ENCODE assay signal across 19 cellular contexts in genomic region chr2:73239776-73240175, GRCh38. TPM values are rescaled to one million over a fixed set of nuclear protein-coding genes. Genes with fewer than 3 reads are reported as not detected.
DNase-seq lines count a peak whose midpoint lies in the region; FAIRE-seq and TF ChIP-seq lines count a peak whose summit lies in the region.
"Had no signal": no experiment of that assay in that cellular context is flagged by ENCODE, and none has a peak within 500 bp of the region (broad histone marks: within the 10 kb centered on the region; RNA-seq: fewer than 3 reads in every experiment).

No MANE protein-coding gene starts in this region.

- H3K9me2 ChIP-seq in Loucy (replicated peaks; ENCODE audit: low read depth, low read length) = no peaks in the 10 kb centered on the region
- no peaks in the 10 kb centered on the region for H3K9me2 ChIP-seq in Karpas-422 (replicated peaks; ENCODE audit: insufficient read depth, low read length)

- H3K9me3 ChIP-seq in Loucy (ENCODE audit: insufficient read depth, low read depth, low read length) (no peaks in the 10 kb centered on the region), Karpas-422 (ENCODE audit: low read length) (no peaks in the 10 kb centered on the region)
- H3K9me3 ChIP-seq: BLaER1 treated with 17β-estradiol and CSF1 and Interleukin-3, amounts not matched to agents 10 nM and 100 nM; heart left ventricle; testis had no signal

- no peak for FAIRE-seq in bronchial epithelial cell (lab: Jason Lieb, UNC)
- FAIRE-seq: H1, keratinocyte, RCC 7860 had no signal

- no peaks in the 10 kb centered on the region for H3F3A ChIP-seq in Loucy (ENCODE audit: low read depth)

- no peak overlapping the region for H3K27ac ChIP-seq in Karpas-422 (ENCODE audit: low read length)
- H3K27ac ChIP-seq: BLaER1 treated with 17β-estradiol and CSF1 and Interleukin-3, amounts not matched to agents 10 nM and 100 nM; heart left ventricle; testis had no signal

- TF ChIP-seq CTCF in Loucy (conservative IDR thresholded peaks at IDR 0.05; ENCODE audit: low read length) = no peak
- no peak for TF ChIP-seq CTCF in bronchial epithelial cell (IDR thresholded peaks at IDR 0.05; ENCODE audit: insufficient read depth, low read length, severe bottlenecking)

- DNase-seq in EL = peak; percentile 74
- peak; percentile 25 for DNase-seq in bronchial epithelial cell (ENCODE audit: low read depth)
- peak; percentile 73 for DNase-seq in non-pigmented ciliary epithelial cell (ENCODE audit: low read depth)
- no peak for DNase-seq in dedifferentiated amniotic fluid mesenchymal stem cell (ENCODE audit: extremely low spot score)
- no peak for DNase-seq in GM03348 (ENCODE audit: low spot score)
- DNase-seq in Karpas-422 = no peak
- DNase-seq: DMS153, heart left ventricle, mesendoderm, NCI-H2081 treated with DMSO at 0.1 percent for 48 hours, NCI-H69, testis had no signal

- peak overlapping the region; percentile 98 for H3K4me2 ChIP-seq in Loucy (ENCODE audit: low read depth, low read length, poor library complexity, severe bottlenecking)
- H3K4me2 ChIP-seq in Karpas-422 (ENCODE audit: low read depth, low read length, poor library complexity, severe bottlenecking) = no peak overlapping the region
- H3K4me2 ChIP-seq: BLaER1 treated with 17β-estradiol and CSF1 and Interleukin-3, amounts not matched to agents 10 nM and 100 nM had no signal

- H3K4me3 ChIP-seq in Loucy (ENCODE audit: low read length, poor library complexity, severe bottlenecking) (peak overlapping the region; percentile 99), bronchial epithelial cell (ENCODE audit: low read depth, low read length) (no peak overlapping the region), Karpas-422 (ENCODE audit: low read length) (no peak overlapping the region)
- H3K4me3 ChIP-seq: BLaER1 treated with 17β-estradiol and CSF1 and Interleukin-3, amounts not matched to agents 10 nM and 100 nM; heart left ventricle; testis had no signal

- H3K36me3 ChIP-seq in Loucy (ENCODE audit: insufficient read depth, low read length) = peaks cover 49% of the 10 kb centered on the region; the same call in 1 of the 2 replicates
- peaks cover 8% of the 10 kb centered on the region for H3K36me3 ChIP-seq in bronchial epithelial cell (ENCODE audit: control insufficient read depth, insufficient read depth, low read length)
- peaks cover 71% of the 10 kb centered on the region for H3K36me3 ChIP-seq in Karpas-422 (ENCODE audit: insufficient read depth, low read length)

- H3K4me1 ChIP-seq in Loucy (ENCODE audit: insufficient read depth, low read length, poor library complexity, severe bottlenecking) (peaks cover 58% of the 10 kb centered on the region), Karpas-422 (ENCODE audit: low read length) (peaks cover 30% of the 10 kb centered on the region)

- H3K79me2 ChIP-seq in Loucy (ENCODE audit: insufficient read depth, low read length) (peaks cover 98% of the 10 kb centered on the region), Karpas-422 (ENCODE audit: low read length) (peaks cover 92% of the 10 kb centered on the region)

- H2AFZ ChIP-seq in Loucy (ENCODE audit: low read length) (no peak overlapping the region), Karpas-422 (ENCODE audit: low read length) (no peak overlapping the region)

- peak overlapping the region; percentile 48 for H3K9ac ChIP-seq in Loucy (ENCODE audit: low read depth, low read length, poor library complexity, severe bottlenecking)
- H3K9ac ChIP-seq in Karpas-422 (ENCODE audit: low read length) = no peak overlapping the region

- H3K27me3 ChIP-seq in Loucy (ENCODE audit: insufficient read depth, low read length, poor library complexity, severe bottlenecking) = no peaks in the 10 kb centered on the region
- H3K27me3 ChIP-seq in bronchial epithelial cell (ENCODE audit: control insufficient read depth, insufficient read depth, low read length) = no peaks in the 10 kb centered on the region
- H3K27me3 ChIP-seq in Karpas-422 (ENCODE audit: low read length) = no peaks in the 10 kb centered on the region
- H3K27me3 ChIP-seq: BLaER1 treated with 17β-estradiol and CSF1 and Interleukin-3, amounts not matched to agents 10 nM and 100 nM; heart left ventricle; testis had no signal

- H4K20me1 ChIP-seq in Loucy (ENCODE audit: insufficient read depth, low read length, poor library complexity, severe bottlenecking) (peaks cover 93% of the 10 kb centered on the region), Karpas-422 (ENCODE audit: insufficient read depth, low read depth, low read length) (peaks cover 77% of the 10 kb centered on the region)

RNA-seq across cellular contexts. Expression of gene CCT7, which starts 5.7 kb away (rescaled TPM):
- 260 and 362 TPM in 2 replicates for total RNA-seq in bronchial epithelial cell
- 482 and 608 TPM in 2 replicates for total RNA-seq in Karpas-422 (2014; rRNA removed; shearing (Covaris generic); ENCODE audit: low replicate concordance)

RNA-seq across cellular contexts. Expression of gene PRADC1, which starts 6.7 kb away (rescaled TPM):
- total RNA-seq in bronchial epithelial cell = 5.8 and 11.5 TPM in 2 replicates
- 35.4 and 45.3 TPM in 2 replicates for total RNA-seq in Karpas-422 (2014; rRNA removed; shearing (Covaris generic); ENCODE audit: low replicate concordance)

RNA-seq across cellular contexts. Expression of gene SMYD5, which starts 25.7 kb away (rescaled TPM):
- 11.1 and 18.4 TPM in 2 replicates for total RNA-seq in bronchial epithelial cell
- total RNA-seq in Karpas-422 (2014; rRNA removed; shearing (Covaris generic); ENCODE audit: low replicate concordance) = 35.6 and 48.1 TPM in 2 replicates

RNA-seq across cellular contexts. Expression of gene NOTO, which starts 37.4 kb away (rescaled TPM):
- total RNA-seq in bronchial epithelial cell = not detected in 2 replicates
- not detected in 2 replicates for total RNA-seq in Karpas-422 (2014; rRNA removed; shearing (Covaris generic); ENCODE audit: low replicate concordance)
- total RNA-seq: chondrocyte, heart left ventricle, renal cortical epithelial cell had no signal

RNA-seq across cellular contexts. Expression of gene FBXO41, which starts 44.5 kb away (rescaled TPM):
- 1.6 and 1.8 TPM in 2 replicates for total RNA-seq in bronchial epithelial cell
- 44.9 and 55.6 TPM in 2 replicates for total RNA-seq in Karpas-422 (2014; rRNA removed; shearing (Covaris generic); ENCODE audit: low replicate concordance)

Comparison
In these comparisons a context has a peak if more than half of its experiments do, and no peak if none do; other contexts are left out.
1. DNase-seq: peak in EL (single experiment), bronchial epithelial cell (single experiment) and non-pigmented ciliary epithelial cell (single experiment); none in dedifferentiated amniotic fluid mesenchymal stem cell (single experiment), GM03348 (single experiment) and Karpas-422 (single experiment).